In genomic region chr3:976021-976420, GRCh38 we compare ENCODE assay signal across 15 cellular contexts.
DNase-seq lines count a peak whose midpoint lies in the region; ATAC-seq and TF ChIP-seq lines count a peak whose summit lies in the region.
"Had no signal": no experiment of that assay in that cellular context is flagged by ENCODE, and none has a peak within 500 bp of the region (broad histone marks: within the 10 kb centered on the region; RNA-seq: fewer than 3 reads in every experiment).

No MANE protein-coding gene starts in this region.

- no peak overlapping the region for H3K4me3 Mint-ChIP-seq in CD4-positive, alpha-beta memory T cell
- H3K4me3 Mint-ChIP-seq: CD8-positive, alpha-beta T cell had no signal

- H3K36me3 Mint-ChIP-seq in CD4-positive, alpha-beta memory T cell, result no peaks in the 10 kb centered on the region
- H3K36me3 Mint-ChIP-seq: CD8-positive, alpha-beta T cell had no signal

- no peaks in the 10 kb centered on the region for H3K27me3 ChIP-seq in MG63
- H3K27me3 ChIP-seq in SJCRH30, result no peaks in the 10 kb centered on the region
- no peaks in the 10 kb centered on the region for H3K27me3 ChIP-seq in CD4-positive, alpha-beta memory T cell (ENCODE audit: insufficient read depth, low read length)
- H3K27me3 ChIP-seq: BE2C had no signal

- H3K36me3 ChIP-seq in MG63, result no peaks in the 10 kb centered on the region
- no peaks in the 10 kb centered on the region for H3K36me3 ChIP-seq in SJCRH30
- no peaks in the 10 kb centered on the region for H3K36me3 ChIP-seq in CD4-positive, alpha-beta memory T cell (ENCODE audit: insufficient read depth, low read length)
- H3K36me3 ChIP-seq: BE2C, HAP-1 had no signal

- DNase-seq in MG63, result peak; percentile 6
- DNase-seq in SJCRH30, result peak; percentile 19 to 52
- DNase-seq in fibroblast of the aortic adventitia (ENCODE audit: low read depth), result peak; percentile 2
- no peak for DNase-seq in hypothalamus (lab: John Stamatoyannopoulos, UW)
- no peak for DNase-seq in CD4-positive, alpha-beta memory T cell
- no peak for DNase-seq in NCI-H1105 (lab: John Stamatoyannopoulos, UW)
- DNase-seq: BE2C; Caco-2; CD8-positive, alpha-beta T cell; DND-41; GDM1 had no signal

- peaks cover 4% of the 10 kb centered on the region; the same call in 1 of the 2 replicates for H3K4me1 ChIP-seq in SJCRH30
- no peaks in the 10 kb centered on the region for H3K4me1 ChIP-seq in CD4-positive, alpha-beta memory T cell (ENCODE audit: insufficient read depth, low read length)
- H3K4me1 ChIP-seq: A549, BE2C, Caco-2 had no signal

- H3K27ac Mint-ChIP-seq in CD4-positive, alpha-beta memory T cell, result no peak overlapping the region
- H3K27ac Mint-ChIP-seq: CD8-positive, alpha-beta T cell had no signal

- no peaks in the 10 kb centered on the region for H3K4me1 Mint-ChIP-seq in CD4-positive, alpha-beta memory T cell

- H3K4me3 ChIP-seq in MG63, result no peak overlapping the region
- no peak overlapping the region for H3K4me3 ChIP-seq in SJCRH30
- H3K4me3 ChIP-seq in fibroblast of the aortic adventitia (ENCODE audit: low read depth, low read length), result no peak overlapping the region
- no peak overlapping the region for H3K4me3 ChIP-seq in CD4-positive, alpha-beta memory T cell (ENCODE audit: low read length in 2 of 2)
- H3K4me3 ChIP-seq: A549, HAP-1 had no signal

- no peaks in the 10 kb centered on the region for H3K9me3 ChIP-seq in MG63
- H3K9me3 ChIP-seq in SJCRH30 (replicated peaks), result no peaks in the 10 kb centered on the region
- H3K9me3 ChIP-seq in CD4-positive, alpha-beta memory T cell (ENCODE audit: control insufficient read depth in 1 of 2, low read length in 2 of 2), result peaks cover 0 to 6% of the 10 kb centered on the region in 2 donors
- H3K9me3 ChIP-seq: A549, BE2C, Caco-2, HAP-1 had no signal

- peak overlapping the region; percentile 13; the same call in 1 of the 2 replicates for H3K27ac ChIP-seq in SJCRH30
- H3K27ac ChIP-seq in CD4-positive, alpha-beta memory T cell (ENCODE audit: low read depth, low read length), result no peak overlapping the region
- H3K27ac ChIP-seq: A549, C4-2B had no signal

- CTCF ChIA-PET in CD4-positive, alpha-beta memory T cell (lab: Charles Lee; ENCODE audit: partially characterized antibody), result no interaction called here

- TF ChIP-seq CTCF in fibroblast of the aortic adventitia (IDR thresholded peaks at IDR 0.05; ENCODE audit: insufficient read depth, low read length), result no peak

- peaks cover 6 to 33% (median 16%) of the 10 kb centered on the region in 8 donors for H3K9me3 Mint-ChIP-seq in CD4-positive, alpha-beta memory T cell

- POLR2A ChIA-PET in CD4-positive, alpha-beta memory T cell (lab: Charles Lee; ENCODE audit: partially characterized antibody), result no interaction called here

- ATAC-seq in GM18517 (IDR thresholded peaks at IDR 0.05; ENCODE audit: unreplicated experiment), result no peak
- ATAC-seq: A549; CD8-positive, alpha-beta T cell had no signal

- intact Hi-C loops in CD4-positive, alpha-beta memory T cell (cut with micrococcal nuclease), result no loop called here

- H3K27me3 Mint-ChIP-seq in CD4-positive, alpha-beta memory T cell, result no peaks in the 10 kb centered on the region

Comparison
In these comparisons a context has a peak if more than half of its experiments do, and no peak if none do; other contexts are left out.
1. DNase-seq: peak in MG63 (single experiment), SJCRH30 (2 of 2) and fibroblast of the aortic adventitia (single experiment); none in hypothalamus (0 of 51), CD4-positive, alpha-beta memory T cell (0 of 5) and NCI-H1105 (single experiment).